ENCODE assay signal across 9 cellular contexts in genomic region chr12:52026267-52026666, GRCh38. TPM values are rescaled to one million over a fixed set of nuclear protein-coding genes. Genes with fewer than 3 reads are reported as not detected.
DNase-seq lines count a peak whose midpoint lies in the region; ATAC-seq and TF ChIP-seq lines count a peak whose summit lies in the region.
"Had no signal": no experiment of that assay in that cellular context is flagged by ENCODE, and none has a peak within 500 bp of the region (broad histone marks: within the 10 kb centered on the region; RNA-seq: fewer than 3 reads in every experiment).

No MANE protein-coding gene starts in this region.

- TF ChIP-seq POLR2A in tibial nerve (IDR thresholded peaks at IDR 0.05) = no peak

- no peak overlapping the region for H2AFZ ChIP-seq in mesenchymal stem cell (ENCODE audit: low read depth, low read length)

- H3K9ac ChIP-seq in mesenchymal stem cell (ENCODE audit: low read length) = peak overlapping the region; percentile 83

- H3K36me3 ChIP-seq in mesenchymal stem cell (ENCODE audit: control insufficient read depth in 1 of 2, insufficient read depth in 2 of 2, low read depth in 1 of 2, low read length in 2 of 2) = no peaks in the 10 kb centered on the region
- no peaks in the 10 kb centered on the region for H3K36me3 ChIP-seq in tibial nerve

- H3K18ac ChIP-seq in mesenchymal stem cell (ENCODE audit: low read depth in 1 of 2, low read length in 2 of 2) = no peak overlapping the region

- no peak for TF ChIP-seq EP300 in tibial nerve (IDR thresholded peaks at IDR 0.05)

- no peak for ATAC-seq in activated naive CD8-positive, alpha-beta T cell treated with anti-CD3 and anti-CD28 coated beads, Interleukin-2, amount 10 ng/mL, durations not matched to agents 7 days and 5 days (ENCODE audit: low read depth)
- no peak for ATAC-seq in HG03280 (IDR thresholded peaks at IDR 0.05; ENCODE audit: unreplicated experiment)
- ATAC-seq in GM21526 (IDR thresholded peaks at IDR 0.05; ENCODE audit: low FRiP score, unreplicated experiment) = no peak

- no peak overlapping the region for H4K91ac ChIP-seq in mesenchymal stem cell (ENCODE audit: low read length)

- no peak overlapping the region for H2BK12ac ChIP-seq in mesenchymal stem cell (ENCODE audit: low read length in 2 of 2)

- H3K23ac ChIP-seq in mesenchymal stem cell (ENCODE audit: low read length in 2 of 2) = no peak overlapping the region

- no peaks in the 10 kb centered on the region for H3K27me3 Mint-ChIP-seq in activated CD4-positive, alpha-beta T cell treated with anti-CD3 and anti-CD28 coated beads, Interleukin-2, amount 10 ng/mL, durations not matched to agents 7 days and 5 days
- H3K27me3 Mint-ChIP-seq in activated naive CD8-positive, alpha-beta T cell treated with anti-CD3 and anti-CD28 coated beads, Interleukin-2, amount 10 ng/mL, durations not matched to agents 7 days and 5 days = no peaks in the 10 kb centered on the region

- H3K36me3 Mint-ChIP-seq in activated CD4-positive, alpha-beta T cell treated with anti-CD3 and anti-CD28 coated beads, Interleukin-2, amount 10 ng/mL, durations not matched to agents 7 days and 5 days (ENCODE audit: low read depth) = no peaks in the 10 kb centered on the region
- H3K36me3 Mint-ChIP-seq in activated naive CD8-positive, alpha-beta T cell treated with anti-CD3 and anti-CD28 coated beads, Interleukin-2, amount 10 ng/mL, durations not matched to agents 7 days and 5 days = no peaks in the 10 kb centered on the region

- H2AK5ac ChIP-seq in mesenchymal stem cell (ENCODE audit: low read length, severe bottlenecking) = no peak overlapping the region

- no peak overlapping the region for H3K4me2 ChIP-seq in mesenchymal stem cell (ENCODE audit: low read length, poor library complexity, severe bottlenecking)

- H3K9me3 Mint-ChIP-seq in activated CD4-positive, alpha-beta T cell treated with anti-CD3 and anti-CD28 coated beads, Interleukin-2, amount 10 ng/mL, durations not matched to agents 7 days and 5 days = no peaks in the 10 kb centered on the region
- no peaks in the 10 kb centered on the region for H3K9me3 Mint-ChIP-seq in activated naive CD8-positive, alpha-beta T cell treated with anti-CD3 and anti-CD28 coated beads, Interleukin-2, amount 10 ng/mL, durations not matched to agents 7 days and 5 days

- H3K9me3 ChIP-seq in mesenchymal stem cell (ENCODE audit: control insufficient read depth, low read length) (no peaks in the 10 kb centered on the region), tibial nerve (no peaks in the 10 kb centered on the region)

- TF ChIP-seq CTCF in tibial nerve (IDR thresholded peaks at IDR 0.05) = no peak

- H3K27ac Mint-ChIP-seq in activated CD4-positive, alpha-beta T cell treated with anti-CD3 and anti-CD28 coated beads, Interleukin-2, amount 10 ng/mL, durations not matched to agents 7 days and 5 days = peak overlapping the region; percentile 99
- H3K27ac Mint-ChIP-seq in activated naive CD8-positive, alpha-beta T cell treated with anti-CD3 and anti-CD28 coated beads, Interleukin-2, amount 10 ng/mL, durations not matched to agents 7 days and 5 days = peak overlapping the region; percentile 97

- H2BK5ac ChIP-seq in mesenchymal stem cell (ENCODE audit: low read depth, low read length, poor library complexity, severe bottlenecking) = no peak overlapping the region

- peaks cover 33% of the 10 kb centered on the region for H3K4me1 Mint-ChIP-seq in activated CD4-positive, alpha-beta T cell treated with anti-CD3 and anti-CD28 coated beads, Interleukin-2, amount 10 ng/mL, durations not matched to agents 7 days and 5 days
- H3K4me1 Mint-ChIP-seq in activated naive CD8-positive, alpha-beta T cell treated with anti-CD3 and anti-CD28 coated beads, Interleukin-2, amount 10 ng/mL, durations not matched to agents 7 days and 5 days = peaks cover 18% of the 10 kb centered on the region

- H3K27me3 ChIP-seq in mesenchymal stem cell (ENCODE audit: control insufficient read depth in 1 of 2, insufficient read depth in 1 of 2, low read length in 2 of 2) (peaks cover 0 to 13% of the 10 kb centered on the region in 2 experiments), tibial nerve (no peaks in the 10 kb centered on the region)

- no peak overlapping the region for H3K27ac ChIP-seq in mesenchymal stem cell (ENCODE audit: low read length, poor library complexity, severe bottlenecking)
- peak overlapping the region in 3 of 4 donors; percentile 58 to 88 (median 79) for H3K27ac ChIP-seq in tibial nerve

- H4K8ac ChIP-seq in mesenchymal stem cell (ENCODE audit: low read length) = no peak overlapping the region

- H3K4me3 ChIP-seq in mesenchymal stem cell (ENCODE audit: insufficient read depth in 1 of 2, low read depth in 1 of 2, low read length in 2 of 2) (no peak overlapping the region), tibial nerve (no peak overlapping the region)

- no peak overlapping the region for H3K4ac ChIP-seq in mesenchymal stem cell (ENCODE audit: low read depth in 1 of 2, low read length in 2 of 2)

- H2BK15ac ChIP-seq in mesenchymal stem cell (ENCODE audit: low read depth, poor library complexity, severe bottlenecking) = no peak overlapping the region

- peaks cover 23% of the 10 kb centered on the region for H3K4me1 ChIP-seq in mesenchymal stem cell (ENCODE audit: control insufficient read depth, insufficient read depth, low read depth, low read length)
- H3K4me1 ChIP-seq in tibial nerve = peaks cover 0 to 34% (median 18%) of the 10 kb centered on the region in 4 donors

- H2BK120ac ChIP-seq in mesenchymal stem cell (ENCODE audit: low read depth, low read length) = no peak overlapping the region

- no peaks in the 10 kb centered on the region for H3K79me1 ChIP-seq in mesenchymal stem cell (replicated peaks; ENCODE audit: low read length, poor library complexity, severe bottlenecking)

- POLR2A ChIA-PET in activated CD4-positive, alpha-beta T cell treated with anti-CD3 and anti-CD28 coated beads, Interleukin-2, amount 10 ng/mL, durations not matched to agents 7 days and 5 days (lab: Charles Lee) = interaction anchor here (0.6 kb wide), 1 partner anchor 913 kb away, joined by 3 read pairs; no protein-coding TSS in a partner anchor
- POLR2A ChIA-PET in activated naive CD8-positive, alpha-beta T cell treated with anti-CD3 and anti-CD28 coated beads, Interleukin-2, amount 10 ng/mL, durations not matched to agents 7 days and 5 days (lab: Charles Lee) = interaction anchor here (1.2 to 10.7 kb wide), 9 partner anchors 8 to 140 kb away, joined by 3 to 155 read pairs (median 10); partner anchors contain the start of genes ATG101, NR4A1 and TAMALIN

- H3K14ac ChIP-seq in mesenchymal stem cell (ENCODE audit: low read length in 2 of 2) = no peak overlapping the region

- no peak overlapping the region for H3K4me3 Mint-ChIP-seq in activated CD4-positive, alpha-beta T cell treated with anti-CD3 and anti-CD28 coated beads, Interleukin-2, amount 10 ng/mL, durations not matched to agents 7 days and 5 days
- H3K4me3 Mint-ChIP-seq in activated naive CD8-positive, alpha-beta T cell treated with anti-CD3 and anti-CD28 coated beads, Interleukin-2, amount 10 ng/mL, durations not matched to agents 7 days and 5 days = no peak overlapping the region

- DNase-seq in activated CD4-positive, alpha-beta T cell treated with anti-CD3 and anti-CD28 coated beads, Interleukin-2, amount 10 ng/mL, durations not matched to agents 7 days and 5 days = no peak
- no peak for DNase-seq in activated CD4-positive, alpha-beta T cell treated with anti-CD3 and anti-CD28 coated beads for 48 hours
- no peak for DNase-seq in activated naive CD8-positive, alpha-beta T cell treated with anti-CD3 and anti-CD28 coated beads, Interleukin-2, amount 10 ng/mL, durations not matched to agents 7 days and 5 days
- DNase-seq in mesenchymal stem cell = peak; percentile 75
- no peak for DNase-seq in tibial nerve (ENCODE audit: low spot score in 2 of 2)
- no peak for DNase-seq in mesenteric fat pad (ENCODE audit: low spot score)

- 85% methylated on average over 5 of the region's 5 CpGs for WGBS in mesenchymal stem cell
- 55 to 63% methylated on average over 5 of the region's 5 CpGs for WGBS in tibial nerve, 2 donors

- CTCF ChIA-PET in activated CD4-positive, alpha-beta T cell treated with anti-CD3 and anti-CD28 coated beads, Interleukin-2, amount 10 ng/mL, durations not matched to agents 7 days and 5 days (lab: Charles Lee) = interaction anchor here (0.6 to 12.4 kb wide), 30 partner anchors 12 to 979 kb away, joined by 3 to 225 read pairs (median 11); partner anchors contain the start of genes ATG101, NR4A1, SMIM41 and TAMALIN

RNA-seq across cellular contexts. Expression of gene TAMALIN, which starts 19.5 kb away (rescaled TPM):
- 1 to 10 TPM; 5.7 to 6.9 TPM for total RNA-seq in activated CD4-positive, alpha-beta T cell treated with anti-CD3 and anti-CD28 coated beads, Interleukin-2, amount 10 ng/mL, durations not matched to agents 7 days and 5 days
- total RNA-seq in activated naive CD8-positive, alpha-beta T cell treated with anti-CD3 and anti-CD28 coated beads, Interleukin-2, amount 10 ng/mL, durations not matched to agents 7 days and 5 days = 10 to 100 TPM; 17.1 to 19.9 TPM
- polyA plus RNA-seq in mesenchymal stem cell (2013, experiment 1 of 2) = 17.3 TPM
- 17.8 TPM for polyA plus RNA-seq in mesenchymal stem cell (2013, experiment 2 of 2)
- total RNA-seq in tibial nerve (10 to 100 TPM; 30.6 to 54.0 (median 37.8) TPM), mesenteric fat pad (117 TPM)

RNA-seq across cellular contexts. Expression of gene NR4A1, which starts 25.0 kb away (rescaled TPM):
- 1 to 10 TPM; 2.1 to 2.7 TPM for total RNA-seq in activated CD4-positive, alpha-beta T cell treated with anti-CD3 and anti-CD28 coated beads, Interleukin-2, amount 10 ng/mL, durations not matched to agents 7 days and 5 days
- total RNA-seq in activated naive CD8-positive, alpha-beta T cell treated with anti-CD3 and anti-CD28 coated beads, Interleukin-2, amount 10 ng/mL, durations not matched to agents 7 days and 5 days = 1 to 10 TPM; 8.6 to 8.8 TPM
- polyA plus RNA-seq in mesenchymal stem cell (2013, experiment 1 of 2) = 59.6 TPM
- 43.8 TPM for polyA plus RNA-seq in mesenchymal stem cell (2013, experiment 2 of 2)
- total RNA-seq in tibial nerve = 1,000 to 10,000 TPM in 1 of 4 donors, 100 to 1,000 TPM in 3; 390 to 1,252 (median 718) TPM
- total RNA-seq in mesenteric fat pad = 863 TPM

RNA-seq across cellular contexts. Expression of gene ATG101, which starts 43.5 kb away (rescaled TPM):
- 10 to 100 TPM; 28.3 to 30.4 TPM for total RNA-seq in activated CD4-positive, alpha-beta T cell treated with anti-CD3 and anti-CD28 coated beads, Interleukin-2, amount 10 ng/mL, durations not matched to agents 7 days and 5 days
- total RNA-seq in activated naive CD8-positive, alpha-beta T cell treated with anti-CD3 and anti-CD28 coated beads, Interleukin-2, amount 10 ng/mL, durations not matched to agents 7 days and 5 days = 10 to 100 TPM; 25.2 to 28.8 TPM
- 38.1 TPM for polyA plus RNA-seq in mesenchymal stem cell (2013, experiment 1 of 2)
- polyA plus RNA-seq in mesenchymal stem cell (2013, experiment 2 of 2) = 37.4 TPM
- total RNA-seq in tibial nerve = 10 to 100 TPM; 32.6 to 49.6 (median 37.5) TPM
- 36.2 TPM for total RNA-seq in mesenteric fat pad

RNA-seq across cellular contexts. Expression of gene SMIM41, which starts 53.2 kb away (rescaled TPM):
- total RNA-seq in activated CD4-positive, alpha-beta T cell treated with anti-CD3 and anti-CD28 coated beads, Interleukin-2, amount 10 ng/mL, durations not matched to agents 7 days and 5 days = not detected
- not detected for total RNA-seq in activated naive CD8-positive, alpha-beta T cell treated with anti-CD3 and anti-CD28 coated beads, Interleukin-2, amount 10 ng/mL, durations not matched to agents 7 days and 5 days
- 3.3 TPM for polyA plus RNA-seq in mesenchymal stem cell (2013, experiment 1 of 2)
- polyA plus RNA-seq in mesenchymal stem cell (2013, experiment 2 of 2) = 3.5 TPM
- total RNA-seq in tibial nerve (10 to 100 TPM; 16.5 to 78.7 (median 39.3) TPM), mesenteric fat pad (0.45 TPM)
- total RNA-seq: subcutaneous adipose tissue had no signal

Comparison
In these comparisons a context has a peak if more than half of its experiments do, and no peak if none do; other contexts are left out.
1. RNA of gene NR4A1, which starts 25.0 kb away (total RNA-seq): 863 TPM in mesenteric fat pad (single experiment) and 390 to 1,252 TPM in tibial nerve; 8.6 to 8.8 TPM in activated naive CD8-positive, alpha-beta T cell treated with anti-CD3 and anti-CD28 coated beads, Interleukin-2, amount 10 ng/mL, durations not matched to agents 7 days and 5 days and 2.1 to 2.7 TPM in activated CD4-positive, alpha-beta T cell treated with anti-CD3 and anti-CD28 coated beads, Interleukin-2, amount 10 ng/mL, durations not matched to agents 7 days and 5 days; every median in the first group is over 10 times any median in the second.